26 cellular contexts compared by ENCODE assay signal in genomic region chr5:169131944-169132343, GRCh38.
DNase-seq lines count a peak whose midpoint lies in the region; ATAC-seq and TF ChIP-seq lines count a peak whose summit lies in the region.
"Had no signal": no experiment of that assay in that cellular context is flagged by ENCODE, and none has a peak within 500 bp of the region (broad histone marks: within the 10 kb centered on the region; RNA-seq: fewer than 3 reads in every experiment).

No MANE protein-coding gene starts in this region.

- H3K9me3 Mint-ChIP-seq in chondrocyte (ENCODE audit: low read depth), result no peaks in the 10 kb centered on the region

- H3K9me3 ChIP-seq in cardiac muscle cell (ENCODE audit: low read depth), result no peaks in the 10 kb centered on the region
- H3K9me3 ChIP-seq in heart right ventricle, result no peaks in the 10 kb centered on the region
- no peaks in the 10 kb centered on the region for H3K9me3 ChIP-seq in thyroid gland
- no peaks in the 10 kb centered on the region for H3K9me3 ChIP-seq in colonic mucosa
- H3K9me3 ChIP-seq: BLaER1, HAP-1, SJSA1 had no signal

- H3K9ac ChIP-seq in colonic mucosa (ENCODE audit: low read depth in 2 of 2, low read length in 2 of 2), result no peak overlapping the region
- H3K9ac ChIP-seq: BLaER1 had no signal

- peak overlapping the region; percentile 87 for H3K27ac ChIP-seq in cardiac muscle cell
- no peak overlapping the region for H3K27ac ChIP-seq in heart right ventricle
- H3K27ac ChIP-seq in thyroid gland, result peak overlapping the region; percentile 23 to 58 (median 29)
- H3K27ac ChIP-seq in colonic mucosa, result no peak overlapping the region
- H3K27ac ChIP-seq: BLaER1, PC-9, SJSA1 had no signal

- H3K4me1 Mint-ChIP-seq in chondrocyte (ENCODE audit: low read depth), result peaks cover 34% of the 10 kb centered on the region
- H3K4me1 Mint-ChIP-seq: CD4-positive, CD25-positive, alpha-beta regulatory T cell had no signal

- peaks cover 2% of the 10 kb centered on the region for H3K36me3 Mint-ChIP-seq in chondrocyte (ENCODE audit: low read depth)
- H3K36me3 Mint-ChIP-seq: CD4-positive, CD25-positive, alpha-beta regulatory T cell had no signal

- no peak for ATAC-seq in heart right ventricle
- ATAC-seq: HepG2, Right ventricle myocardium inferior had no signal

- 16 to 23% methylated on average over 3 of the region's 3 CpGs for WGBS in heart right ventricle, 2 donors
- WGBS in thyroid gland, 2 donors, result 25 to 34% methylated on average over 3 of the region's 3 CpGs

- H3K27ac Mint-ChIP-seq in chondrocyte (ENCODE audit: unreplicated experiment), result peak overlapping the region; percentile 52
- H3K27ac Mint-ChIP-seq: CD4-positive, CD25-positive, alpha-beta regulatory T cell; HFFc6 had no signal

- no peak for TF ChIP-seq POLR2A in thyroid gland (IDR thresholded peaks at IDR 0.05)

- no peak overlapping the region for H3K4me3 Mint-ChIP-seq in chondrocyte (ENCODE audit: unreplicated experiment)
- H3K4me3 Mint-ChIP-seq: CD4-positive, CD25-positive, alpha-beta regulatory T cell; HFFc6 had no signal

- H3K27me3 ChIP-seq in cardiac muscle cell (no peaks in the 10 kb centered on the region), heart right ventricle (no peaks in the 10 kb centered on the region), thyroid gland (no peaks in the 10 kb centered on the region), colonic mucosa (no peaks in the 10 kb centered on the region)
- H3K27me3 ChIP-seq: BLaER1, SJSA1 had no signal

- TF ChIP-seq CTCF in cardiac muscle cell (IDR thresholded peaks at IDR 0.05; ENCODE audit: low read depth, low read length) (no peak), heart right ventricle (IDR thresholded peaks at IDR 0.05) (no peak), chondrocyte (IDR thresholded peaks at IDR 0.05) (no peak), thyroid gland (IDR thresholded peaks at IDR 0.05) (no peak), colonic mucosa (IDR thresholded peaks at IDR 0.05) (no peak)

- no peaks in the 10 kb centered on the region for H3K27me3 Mint-ChIP-seq in chondrocyte (ENCODE audit: low read depth)
- H3K27me3 Mint-ChIP-seq: CD4-positive, CD25-positive, alpha-beta regulatory T cell had no signal

- intact Hi-C loops in heart right ventricle (cut with DNase I), result no loop called here
- intact Hi-C loops in thyroid gland (cut with DNase I), result no loop called here
- intact Hi-C loops in colonic mucosa (cut with DNase I), result no loop called here

- peaks cover 30% of the 10 kb centered on the region for H3K4me1 ChIP-seq in cardiac muscle cell (ENCODE audit: low read depth)
- peaks cover 0 to 18% (median 8%) of the 10 kb centered on the region in 9 donors for H3K4me1 ChIP-seq in heart right ventricle
- peaks cover 12 to 13% of the 10 kb centered on the region in 2 donors for H3K4me1 ChIP-seq in thyroid gland
- no peaks in the 10 kb centered on the region for H3K4me1 ChIP-seq in colonic mucosa
- H3K4me1 ChIP-seq: BLaER1, SJSA1 had no signal

- DNase-seq in cardiac muscle cell (ENCODE audit: low read depth in 1 of 2, low spot score in 1 of 2), result peak; percentile 58
- DNase-seq in heart right ventricle, result no peak
- no peak for DNase-seq in chondrocyte (ENCODE audit: low spot score)
- DNase-seq in thyroid gland, result no peak
- no peak for DNase-seq in OCI-M1 (lab: John Stamatoyannopoulos, UW)
- no peak for DNase-seq in colonic mucosa
- DNase-seq in stimulated activated CD4-positive, alpha-beta T cell treated with anti-CD3 and anti-CD28 coated beads, Interleukin-15, amount 100 ng/mL, for 24 hours, result no peak
- DNase-seq: CD4-positive, CD25-positive, alpha-beta regulatory T cell; DMS153; GOT3; HFFc6; Kasumi-1; NCI-H1092 treated with DMSO at 0.1 percent for 48 hours; NCI-H1436; NCI-H187; NCI-H2081 treated with DMSO at 0.1 percent for 48 hours; NCI-H2171 treated with DMSO at 0.1 percent for 48 hours; NCI-H446; NCI-H82; NK-92 treated with Interleukin-12 subunit alpha and Interleukin-12 subunit beta, amount 100 ng/mL, for 24 hours; PC-9 had no signal

- H3K36me3 ChIP-seq in cardiac muscle cell (no peaks in the 10 kb centered on the region), heart right ventricle (no peaks in the 10 kb centered on the region), thyroid gland (no peaks in the 10 kb centered on the region), colonic mucosa (no peaks in the 10 kb centered on the region)
- H3K36me3 ChIP-seq: BLaER1, HAP-1, SJSA1 had no signal

- H3K4me3 ChIP-seq in cardiac muscle cell (no peak overlapping the region), heart right ventricle (no peak overlapping the region), thyroid gland (replicated peaks in 1 of 3) (no peak overlapping the region), colonic mucosa (no peak overlapping the region)
- H3K4me3 ChIP-seq: BLaER1, HAP-1, PC-9, SJSA1 had no signal

Comparison
In these comparisons a context has a peak if more than half of its experiments do, and no peak if none do; other contexts are left out.
1. DNase-seq: peak in cardiac muscle cell (2 of 2); none in heart right ventricle (0 of 2), chondrocyte (single experiment), thyroid gland (0 of 2), OCI-M1 (single experiment), colonic mucosa (single experiment) and stimulated activated CD4-positive, alpha-beta T cell treated with anti-CD3 and anti-CD28 coated beads, Interleukin-15, amount 100 ng/mL, for 24 hours (single experiment).
2. H3K27ac ChIP-seq: peak in cardiac muscle cell (single experiment) and thyroid gland (3 of 3); none in heart right ventricle (0 of 10) and colonic mucosa (single experiment).